Comparison of ENCODE assay signal across 23 cellular contexts in the genomic region with DNA sequence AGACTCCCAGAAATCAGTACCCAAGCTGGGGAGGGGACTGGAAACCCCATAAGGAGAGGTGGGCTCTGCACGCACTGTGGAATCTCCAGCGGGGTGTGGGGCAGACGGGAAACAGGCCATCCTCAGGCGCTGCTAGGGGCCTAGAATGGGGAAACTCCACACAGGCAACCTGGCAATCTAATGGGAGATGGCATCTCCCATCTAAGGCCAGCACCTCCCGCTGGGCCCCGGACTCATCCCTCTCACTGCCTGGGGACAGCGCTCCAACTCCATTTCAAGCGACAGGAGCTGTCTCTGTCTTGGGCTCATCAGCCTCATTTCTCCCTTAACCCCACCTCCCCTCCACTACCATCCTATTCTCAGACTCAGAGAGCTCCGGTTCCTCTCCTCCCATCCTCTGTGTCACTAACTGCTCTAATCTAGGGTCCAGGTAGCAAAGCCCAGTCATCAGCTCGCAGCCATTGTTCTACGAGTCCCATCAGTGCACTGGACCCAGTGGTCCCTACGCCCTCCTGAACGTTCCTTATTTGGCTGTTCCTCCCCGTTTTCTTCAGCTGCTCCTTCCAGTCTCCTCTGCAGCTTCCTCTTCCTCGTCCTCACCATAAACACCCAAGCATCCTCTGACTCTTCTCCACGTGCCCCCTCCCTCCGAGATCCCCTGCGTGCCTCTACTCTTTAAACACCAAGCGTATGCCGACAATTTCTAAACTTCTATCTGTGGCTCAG.
DNase-seq lines count a peak whose midpoint lies in the region; ATAC-seq, FAIRE-seq and TF ChIP-seq lines count a peak whose summit lies in the region.
"Had no signal": no experiment of that assay in that cellular context is flagged by ENCODE, and none has a peak within 500 bp of the region (broad histone marks: within the 10 kb centered on the region; RNA-seq: fewer than 3 reads in every experiment).

No MANE protein-coding gene starts in this region.

- peak overlapping the region; percentile 88 for H3K4me3 Mint-ChIP-seq in type B pancreatic cell

- intact Hi-C loops in Right ventricle myocardium superior (cut with DNase I) (no loop called here), left ventricle myocardium superior (cut with micrococcal nuclease) (no loop called here), K562 (cut with micrococcal nuclease) (no loop called here)

- no peaks in the 10 kb centered on the region for H3K9me3 ChIP-seq in K562 (replicated peaks; ENCODE audit: control insufficient read depth, insufficient read depth, low read depth, low read length)
- H3K9me3 ChIP-seq: A549, left lung, spleen, transverse colon had no signal

- no peak for TF ChIP-seq POLR2A in K562 (conservative IDR thresholded peaks at IDR 0.05)

- FAIRE-seq in K562 (lab: Jason Lieb, UNC), result no peak
- no peak for FAIRE-seq in urothelium cell line (lab: Jason Lieb, UNC)
- FAIRE-seq: A549 had no signal

- 7% methylated on average over 20 of the region's 20 CpGs for WGBS in K562 (ENCODE audit: insufficient coverage, low coverage, missing lambda C conversion rate)

- peak; percentile 17 for DNase-seq in Right ventricle myocardium superior
- no peak for DNase-seq in left ventricle myocardium superior
- no peak for DNase-seq in K562 (ENCODE audit: extremely low read depth in 1 of 4, low spot score in 3 of 4)
- peak; percentile 48 for DNase-seq in islet precursor cell
- DNase-seq in type B pancreatic cell (ENCODE audit: extremely low spot score, unreplicated experiment), result no peak
- no peak for DNase-seq in COLO668 (lab: John Stamatoyannopoulos, UW; ENCODE audit: unreplicated experiment)
- no peak for DNase-seq in NCI-H2029 treated with DMSO at 0.1 percent for 48 hours (lab: John Stamatoyannopoulos, UW)
- no peak for DNase-seq in urothelium cell line (ENCODE audit: low spot score)
- DNase-seq: activated CD4-positive, CD25-positive, alpha-beta regulatory T cell; activated naive CD4-positive, alpha-beta T cell treated with Interleukin-2 at 50 U/mL for 16 hours; AML-193; brain microvascular endothelial cell; CD8-positive, alpha-beta memory T cell; effector CD4-positive, alpha-beta T cell; GM23248; KBM-7; natural killer cell; NCI-H446; SHP77; spleen; transverse colon had no signal

- H3K79me2 ChIP-seq in K562 (ENCODE audit: control insufficient read depth, insufficient read depth, low read length), result no peaks in the 10 kb centered on the region

- TF ChIP-seq CTCF in K562 (IDR thresholded peaks at IDR 0.05 in 2 of 3, conservative IDR thresholded peaks at IDR 0.05 in 1 of 3; ENCODE audit: insufficient read depth in 2 of 3, low read depth in 1 of 3, low read length in 3 of 3) (no peak), type B pancreatic cell (conservative IDR thresholded peaks at IDR 0.05) (no peak)

- H2AFZ ChIP-seq in K562 (ENCODE audit: low read depth, low read length), result no peak overlapping the region
- H2AFZ ChIP-seq: GM23248 had no signal

- no peak for TF ChIP-seq EP300 in K562 (IDR thresholded peaks at IDR 0.05; ENCODE audit: low read length)

- H3K27me3 ChIP-seq in K562 (ENCODE audit: control insufficient read depth in 2 of 2, insufficient read depth in 2 of 2, low read length in 2 of 2), result peaks cover 34 to 47% of the 10 kb centered on the region in 2 experiments

- in situ Hi-C loops in K562 (cut with MboI), result no loop called here

- CTCF ChIA-PET in K562 (lab: Yijun Ruan, JAX; ENCODE audit: low intra/inter-chr PET ratio), result no interaction called here

- peaks cover 10% of the 10 kb centered on the region for H3K27me3 Mint-ChIP-seq in type B pancreatic cell

- peaks cover 0 to 10% of the 10 kb centered on the region in 2 experiments; a peak in 2 of 5 replicates for H3K4me1 ChIP-seq in K562 (replicated peaks in 1 of 2; ENCODE audit: control insufficient read depth in 2 of 2, insufficient read depth in 2 of 2, low read length in 2 of 2)
- H3K4me1 ChIP-seq: A549 had no signal

- H4K20me1 ChIP-seq in K562 (replicated peaks; ENCODE audit: control insufficient read depth, insufficient read depth, low read length), result peaks cover 13% of the 10 kb centered on the region; the same call in 1 of the 2 replicates

- no peak overlapping the region for H3K27ac ChIP-seq in K562 (ENCODE audit: extremely low read depth, low read depth, low read length)
- H3K27ac ChIP-seq: A549, brain microvascular endothelial cell, GM23248, left lung, spleen, transverse colon had no signal

- no peaks in the 10 kb centered on the region for H3K36me3 ChIP-seq in K562 (ENCODE audit: control insufficient read depth, insufficient read depth, low read length)
- H3K36me3 ChIP-seq: brain microvascular endothelial cell, left lung, spleen, transverse colon had no signal

- peaks cover 31% of the 10 kb centered on the region for H3K4me1 Mint-ChIP-seq in type B pancreatic cell (ENCODE audit: unreplicated experiment)
- H3K4me1 Mint-ChIP-seq: natural killer cell had no signal

- no peak for ATAC-seq in Right ventricle myocardium superior (ENCODE audit: poor library complexity)
- ATAC-seq in left ventricle myocardium superior, result no peak
- peak; percentile 52 for ATAC-seq in K562
- ATAC-seq: left lung, natural killer cell had no signal

- H3K9me3 Mint-ChIP-seq in type B pancreatic cell, result no peaks in the 10 kb centered on the region
- H3K9me3 Mint-ChIP-seq: CD8-positive, alpha-beta memory T cell; natural killer cell had no signal

- no peak overlapping the region for H3K4me2 ChIP-seq in K562 (ENCODE audit: insufficient read depth, low read length)
- H3K4me2 ChIP-seq: A549 had no signal

- H3K9ac ChIP-seq in K562 (ENCODE audit: insufficient read depth in 1 of 2, low read depth in 2 of 2, low read length in 2 of 2), result no peak overlapping the region
- H3K9ac ChIP-seq: GM23248 had no signal

- H3K9me1 ChIP-seq in K562 (ENCODE audit: control insufficient read depth, insufficient read depth, low read length), result no peaks in the 10 kb centered on the region

- no peak overlapping the region for H3K4me3 ChIP-seq in K562
- H3K4me3 ChIP-seq: A549, GM23248, left lung, transverse colon had no signal

- no peak for TF ChIP-seq RAD21 in K562 (CRISPR knock-in tag; conservative IDR thresholded peaks at IDR 0.05 in 1 of 2, IDR thresholded peaks at IDR 0.05 in 1 of 2)

- BruUV-seq in K562 (replicated peaks; lab: Mats Ljungman, UMichigan), result no TSS peak

- POLR2A ChIA-PET in K562 (lab: Yijun Ruan, JAX), result interaction anchor here (0.5 to 2.2 kb wide), 9 partner anchors 9 to 93 kb away, joined by 3 to 8 read pairs (median 3); no protein-coding TSS in a partner anchor

- H3K27ac Mint-ChIP-seq in type B pancreatic cell, result peak overlapping the region; percentile 89
- H3K27ac Mint-ChIP-seq: natural killer cell had no signal

- no peaks in the 10 kb centered on the region for H3K36me3 Mint-ChIP-seq in type B pancreatic cell
- H3K36me3 Mint-ChIP-seq: natural killer cell had no signal

TF ChIP-seq in K562, 482 proteins besides CTCF, POLR2A, EP300 and RAD21:
- no peak for TF ChIP-seq KLF10 (CRISPR knock-in tag; IDR thresholded peaks at IDR 0.05)
- TF ChIP-seq, protein P1, sequence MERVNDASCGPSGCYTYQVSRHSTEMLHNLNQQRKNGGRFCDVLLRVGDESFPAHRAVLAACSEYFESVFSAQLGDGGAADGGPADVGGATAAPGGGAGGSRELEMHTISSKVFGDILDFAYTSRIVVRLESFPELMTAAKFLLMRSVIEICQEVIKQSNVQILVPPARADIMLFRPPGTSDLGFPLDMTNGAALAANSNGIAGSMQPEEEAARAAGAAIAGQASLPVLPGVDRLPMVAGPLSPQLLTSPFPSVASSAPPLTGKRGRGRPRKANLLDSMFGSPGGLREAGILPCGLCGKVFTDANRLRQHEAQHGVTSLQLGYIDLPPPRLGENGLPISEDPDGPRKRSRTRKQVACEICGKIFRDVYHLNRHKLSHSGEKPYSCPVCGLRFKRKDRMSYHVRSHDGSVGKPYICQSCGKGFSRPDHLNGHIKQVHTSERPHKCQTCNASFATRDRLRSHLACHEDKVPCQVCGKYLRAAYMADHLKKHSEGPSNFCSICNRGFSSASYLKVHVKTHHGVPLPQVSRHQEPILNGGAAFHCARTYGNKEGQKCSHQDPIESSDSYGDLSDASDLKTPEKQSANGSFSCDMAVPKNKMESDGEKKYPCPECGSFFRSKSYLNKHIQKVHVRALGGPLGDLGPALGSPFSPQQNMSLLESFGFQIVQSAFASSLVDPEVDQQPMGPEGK (CRISPR knock-in tag; IDR thresholded peaks at IDR 0.05; ENCODE audit: borderline replicate concordance), result no peak

Comparison
In these comparisons a context has a peak if more than half of its experiments do, and no peak if none do; other contexts are left out.
1. DNase-seq: peak in Right ventricle myocardium superior (single experiment) and islet precursor cell (single experiment); none in left ventricle myocardium superior (single experiment), K562 (0 of 4), type B pancreatic cell (single experiment), COLO668 (single experiment), NCI-H2029 treated with DMSO at 0.1 percent for 48 hours (single experiment) and urothelium cell line (single experiment).